Comparison of ENCODE assay signal across 12 cellular contexts in the genomic region with DNA sequence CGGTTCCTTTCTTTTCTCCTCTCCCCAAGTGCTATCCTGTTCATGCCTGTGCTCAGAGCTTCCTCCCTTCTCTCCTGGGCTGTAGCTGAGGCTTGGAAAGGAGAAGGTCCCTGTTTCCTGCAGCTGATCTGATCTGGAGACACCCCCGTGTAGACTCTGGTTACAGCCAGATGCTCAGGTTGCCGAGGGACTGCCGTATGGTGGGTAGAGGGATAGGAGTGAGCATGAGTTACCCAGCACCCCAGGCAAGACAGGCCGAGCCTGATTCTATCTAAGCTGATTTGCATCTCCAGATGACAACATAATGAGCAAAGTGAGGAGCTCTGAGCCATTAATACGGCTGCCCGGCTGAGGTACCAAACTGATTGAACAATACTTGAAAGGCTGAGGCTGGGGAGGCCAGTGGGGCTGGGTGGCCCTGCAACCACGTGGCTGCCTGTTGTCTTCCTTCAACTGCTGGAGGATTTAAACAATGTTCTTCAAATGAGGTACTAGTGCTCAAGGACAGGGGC.
DNase-seq lines count a peak whose midpoint lies in the region; ATAC-seq and TF ChIP-seq lines count a peak whose summit lies in the region.
"Had no signal": no experiment of that assay in that cellular context is flagged by ENCODE, and none has a peak within 500 bp of the region (broad histone marks: within the 10 kb centered on the region; RNA-seq: fewer than 3 reads in every experiment).

No MANE protein-coding gene starts in this region.

- no peak overlapping the region for H3K4me3 ChIP-seq in CD4-positive, alpha-beta memory T cell (ENCODE audit: low read length in 2 of 2)
- no peak overlapping the region for H3K4me3 ChIP-seq in body of pancreas
- H3K4me3 ChIP-seq: GM23248 had no signal

- peaks cover 5 to 19% (median 6%) of the 10 kb centered on the region in 4 donors for H3K4me1 Mint-ChIP-seq in CD4-positive, alpha-beta memory T cell
- H3K4me1 Mint-ChIP-seq in natural killer cell treated with Interleukin-12 subunit alpha and Interleukin-12 subunit beta and Interleukin-15 and Interleukin-18, amount 100 ng/mL, for 72 hours (ENCODE audit: low read depth in 2 of 2), result peaks cover 13 to 18% of the 10 kb centered on the region in 2 donors

- H3K27ac ChIP-seq in CD4-positive, alpha-beta memory T cell (ENCODE audit: low read depth, low read length), result no peak overlapping the region
- peak overlapping the region; percentile 52 to 76 (median 68) for H3K27ac ChIP-seq in body of pancreas
- H3K27ac ChIP-seq: GM23248 had no signal

- ATAC-seq in body of pancreas (peak; percentile 5), GM18861 (IDR thresholded peaks at IDR 0.05; ENCODE audit: unreplicated experiment) (no peak)
- no peak for ATAC-seq in natural killer cell treated with Interleukin-12 subunit alpha and Interleukin-12 subunit beta and Interleukin-15 and Interleukin-18, amount 100 ng/mL, for 72 hours

- H3K9me3 Mint-ChIP-seq in CD4-positive, alpha-beta memory T cell, result peaks cover 0 to 5% (median 0%) of the 10 kb centered on the region in 8 donors
- no peaks in the 10 kb centered on the region for H3K9me3 Mint-ChIP-seq in natural killer cell treated with Interleukin-12 subunit alpha and Interleukin-12 subunit beta and Interleukin-15 and Interleukin-18, amount 100 ng/mL, for 72 hours

- H3K9me3 ChIP-seq in CD4-positive, alpha-beta memory T cell (ENCODE audit: control insufficient read depth in 1 of 2, low read length in 2 of 2), result no peaks in the 10 kb centered on the region
- H3K9me3 ChIP-seq in body of pancreas, result no peaks in the 10 kb centered on the region

- no peak for TF ChIP-seq POLR2A in body of pancreas (IDR thresholded peaks at IDR 0.05)

- intact Hi-C loops in CD4-positive, alpha-beta memory T cell (cut with micrococcal nuclease), result no loop called here
- intact Hi-C loops in body of pancreas (cut with DNase I), result no loop called here

- H3K4me1 ChIP-seq in CD4-positive, alpha-beta memory T cell (ENCODE audit: insufficient read depth, low read length), result no peaks in the 10 kb centered on the region
- peaks cover 63% of the 10 kb centered on the region for H3K4me1 ChIP-seq in body of pancreas

- CTCF ChIA-PET in CD4-positive, alpha-beta memory T cell (lab: Charles Lee; ENCODE audit: partially characterized antibody), result no interaction called here

- POLR2A ChIA-PET in CD4-positive, alpha-beta memory T cell (lab: Charles Lee; ENCODE audit: partially characterized antibody), result interaction anchor here (1.0 to 1.9 kb wide), 3 partner anchors 10 to 149 kb away, joined by 3 to 5 read pairs (median 3); no protein-coding TSS in a partner anchor

- peak overlapping the region; percentile 33 to 89 (median 57) for H3K27ac Mint-ChIP-seq in CD4-positive, alpha-beta memory T cell
- H3K27ac Mint-ChIP-seq in natural killer cell treated with Interleukin-12 subunit alpha and Interleukin-12 subunit beta and Interleukin-15 and Interleukin-18, amount 100 ng/mL, for 72 hours, result peak overlapping the region; percentile 75 to 80

- WGBS in body of pancreas, 2 donors, result 31 to 40% methylated on average over 6 to 8 of the region's 8 CpGs

- H3K36me3 Mint-ChIP-seq in CD4-positive, alpha-beta memory T cell, result peaks cover 27 to 72% of the 10 kb centered on the region in 2 donors
- no peaks in the 10 kb centered on the region for H3K36me3 Mint-ChIP-seq in natural killer cell treated with Interleukin-12 subunit alpha and Interleukin-12 subunit beta and Interleukin-15 and Interleukin-18, amount 100 ng/mL, for 72 hours

- DNase-seq in CD4-positive, alpha-beta memory T cell, result no peak
- DNase-seq in NAMALWA (ENCODE audit: low spot score) (peak; percentile 34), body of pancreas (peak in 3 of 4 donors; percentile 12 to 16 (median 15)), DMS53 (lab: John Stamatoyannopoulos, UW) (no peak), NCI-H2107 (lab: John Stamatoyannopoulos, UW) (no peak), HuH-7.5 (ENCODE audit: low spot score) (no peak)
- DNase-seq in natural killer cell treated with Interleukin-12 subunit alpha and Interleukin-12 subunit beta and Interleukin-15 and Interleukin-18, amount 100 ng/mL, for 72 hours (ENCODE audit: low spot score), result no peak
- DNase-seq: DND-41; effector memory CD4-positive, alpha-beta T cell; GM23248; NCI-H1105 had no signal

- no peak overlapping the region for H3K4me3 Mint-ChIP-seq in CD4-positive, alpha-beta memory T cell
- H3K4me3 Mint-ChIP-seq in natural killer cell treated with Interleukin-12 subunit alpha and Interleukin-12 subunit beta and Interleukin-15 and Interleukin-18, amount 100 ng/mL, for 72 hours, result no peak overlapping the region

- peaks cover 61% of the 10 kb centered on the region for H3K36me3 ChIP-seq in CD4-positive, alpha-beta memory T cell (ENCODE audit: insufficient read depth, low read length)
- peaks cover 8 to 11% of the 10 kb centered on the region in 2 donors for H3K36me3 ChIP-seq in body of pancreas (replicated peaks in 1 of 2; ENCODE audit: insufficient read depth in 1 of 2, low read depth in 2 of 2)

- no peaks in the 10 kb centered on the region for H3K27me3 Mint-ChIP-seq in CD4-positive, alpha-beta memory T cell
- H3K27me3 Mint-ChIP-seq in natural killer cell treated with Interleukin-12 subunit alpha and Interleukin-12 subunit beta and Interleukin-15 and Interleukin-18, amount 100 ng/mL, for 72 hours, result no peaks in the 10 kb centered on the region

- H3K27me3 ChIP-seq in CD4-positive, alpha-beta memory T cell (ENCODE audit: insufficient read depth, low read length), result no peaks in the 10 kb centered on the region
- no peaks in the 10 kb centered on the region for H3K27me3 ChIP-seq in body of pancreas

- no peak for TF ChIP-seq CTCF in body of pancreas (IDR thresholded peaks at IDR 0.05)

Comparison
In these comparisons a context has a peak if more than half of its experiments do, and no peak if none do; other contexts are left out.
1. DNase-seq: peak in NAMALWA (single experiment) and body of pancreas (3 of 4); none in CD4-positive, alpha-beta memory T cell (0 of 5), natural killer cell treated with Interleukin-12 subunit alpha and Interleukin-12 subunit beta and Interleukin-15 and Interleukin-18, amount 100 ng/mL, for 72 hours (single experiment), DMS53 (single experiment), NCI-H2107 (single experiment) and HuH-7.5 (single experiment).